21 cellular contexts compared by ENCODE assay signal in the genomic region with DNA sequence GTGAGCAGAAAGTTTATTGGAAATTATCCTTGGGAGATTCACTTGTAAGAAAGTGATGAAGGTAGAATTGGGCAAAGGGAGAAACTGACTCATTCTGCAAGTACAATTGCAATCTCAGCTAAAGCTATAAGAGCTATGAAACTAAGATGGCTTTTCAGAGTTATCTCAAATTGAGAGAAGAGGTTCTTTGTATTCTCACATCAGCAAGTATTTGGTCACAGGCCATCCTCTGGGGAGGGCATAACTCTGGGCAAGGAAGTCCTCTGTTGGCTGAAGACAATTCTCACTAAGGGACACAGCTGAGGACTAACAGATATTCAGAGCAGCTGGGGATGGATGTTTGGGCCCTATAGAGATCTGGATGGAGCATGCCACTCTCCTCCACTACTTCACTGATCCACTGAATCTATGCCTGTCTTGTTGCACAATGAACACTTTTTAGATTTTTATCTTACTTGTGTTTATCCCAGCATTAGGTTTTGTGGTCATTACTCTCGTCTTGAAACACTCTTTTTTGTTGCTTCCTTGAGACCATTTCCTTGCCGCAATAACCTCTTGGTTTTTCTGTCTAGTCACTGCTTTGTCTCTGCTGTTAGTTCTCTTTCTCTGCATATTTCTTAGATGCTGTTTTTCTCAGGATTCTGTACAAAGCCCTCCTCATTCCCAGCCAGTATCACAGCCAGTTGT.
"Had no signal": no experiment of that assay in that cellular context is flagged by ENCODE, and none has a peak within 500 bp of the region (broad histone marks: within the 10 kb centered on the region; RNA-seq: fewer than 3 reads in every experiment).

No MANE protein-coding gene starts in this region.

- H3K4me1 Mint-ChIP-seq: activated CD4-positive, alpha-beta memory T cell treated with anti-CD3 and anti-CD28 coated beads, Interleukin-2, amount 10 ng/mL, durations not matched to agents 7 days and 5 days; brain; central memory CD8-positive, alpha-beta T cell; natural killer cell had no signal

- H3K27ac Mint-ChIP-seq: activated CD4-positive, alpha-beta memory T cell treated with anti-CD3 and anti-CD28 coated beads, Interleukin-2, amount 10 ng/mL, durations not matched to agents 7 days and 5 days; activated naive CD4-positive, alpha-beta T cell treated with anti-CD3 and anti-CD28 coated beads for 36 hours; activated T-helper 1 cell treated with anti-CD3 and anti-CD28 coated beads, Interleukin-12 subunit alpha, Interleukin-12 subunit beta, Interleukin-2, Interleukin-4 antibody, amounts not matched to agents 30 ng/mL and 10 ng/mL and 1 ng/mL, durations not matched to agents 14 hours and 24 hours and 36 hours; brain; dendritic cell treated with granulocyte-macrophage colony-stimulating factor and Interleukin-4, amounts not matched to agents 40 ng/mL and 50 ng/mL, for 4 days; effector memory CD8-positive, alpha-beta T cell; immature natural killer cell; natural killer cell; progenitor cell of endocrine pancreas had no signal

- H3K4me3 Mint-ChIP-seq: activated CD4-positive, alpha-beta memory T cell treated with anti-CD3 and anti-CD28 coated beads, Interleukin-2, amount 10 ng/mL, durations not matched to agents 7 days and 5 days; activated naive CD4-positive, alpha-beta T cell treated with anti-CD3 and anti-CD28 coated beads for 36 hours; activated T-helper 1 cell treated with anti-CD3 and anti-CD28 coated beads, Interleukin-12 subunit alpha, Interleukin-12 subunit beta, Interleukin-2, Interleukin-4 antibody, amounts not matched to agents 30 ng/mL and 10 ng/mL and 1 ng/mL, durations not matched to agents 14 hours and 24 hours and 36 hours; brain; central memory CD8-positive, alpha-beta T cell; dendritic cell treated with granulocyte-macrophage colony-stimulating factor and Interleukin-4, amounts not matched to agents 40 ng/mL and 50 ng/mL, for 4 days; effector memory CD8-positive, alpha-beta T cell; immature natural killer cell; natural killer cell had no signal

- H3K4me3 ChIP-seq: lung, sigmoid colon, upper lobe of left lung had no signal

- ATAC-seq: effector memory CD8-positive, alpha-beta T cell; left cardiac atrium; natural killer cell had no signal

- H3K27me3 Mint-ChIP-seq: activated CD4-positive, alpha-beta memory T cell treated with anti-CD3 and anti-CD28 coated beads, Interleukin-2, amount 10 ng/mL, durations not matched to agents 7 days and 5 days; central memory CD8-positive, alpha-beta T cell; dendritic cell treated with granulocyte-macrophage colony-stimulating factor and Interleukin-4, amounts not matched to agents 40 ng/mL and 50 ng/mL, for 4 days; effector memory CD8-positive, alpha-beta T cell; progenitor cell of endocrine pancreas had no signal

- H3K9me3 Mint-ChIP-seq: activated naive CD4-positive, alpha-beta T cell treated with anti-CD3 and anti-CD28 coated beads for 36 hours; activated T-helper 1 cell treated with anti-CD3 and anti-CD28 coated beads, Interleukin-12 subunit alpha, Interleukin-12 subunit beta, Interleukin-2, Interleukin-4 antibody, amounts not matched to agents 30 ng/mL and 10 ng/mL and 1 ng/mL, durations not matched to agents 14 hours and 24 hours and 36 hours; dendritic cell treated with granulocyte-macrophage colony-stimulating factor and Interleukin-4, amounts not matched to agents 40 ng/mL and 50 ng/mL, for 4 days had no signal

- H3K36me3 ChIP-seq: sigmoid colon, upper lobe of left lung had no signal

- H3K27me3 ChIP-seq: sigmoid colon, upper lobe of left lung had no signal

- H3K27ac ChIP-seq: epithelial cell of prostate, sigmoid colon, upper lobe of left lung had no signal

- DNase-seq: activated CD4-positive, alpha-beta memory T cell treated with anti-CD3 and anti-CD28 coated beads, Interleukin-2, amount 10 ng/mL, durations not matched to agents 7 days and 5 days; activated CD4-positive, CD25-positive, alpha-beta regulatory T cell treated with anti-CD3 and anti-CD28 coated beads, Interleukin-2, amount 50 U/mL, for 72 hours; activated CD8-positive, alpha-beta memory T cell treated with anti-CD3 and anti-CD28 coated beads, Interleukin-2, amount 50 U/mL, for 4 hours; activated naive CD4-positive, alpha-beta T cell treated with anti-CD3 and anti-CD28 coated beads for 36 hours; amniotic stem cell; effector memory CD8-positive, alpha-beta T cell; immature natural killer cell; left cardiac atrium; natural killer cell; sigmoid colon; stimulated activated CD4-positive, alpha-beta T cell treated with anti-CD3 and anti-CD28 coated beads, Interleukin-2, amount 100 ng/mL, for 48 hours; stimulated activated naive CD4-positive, alpha-beta T cell treated with Interleukin-2 at 50 U/mL for 16 hours; T-helper 9 cell; upper lobe of left lung had no signal

- H3K9me3 ChIP-seq: sigmoid colon, upper lobe of left lung had no signal

- H3K4me1 ChIP-seq: sigmoid colon, upper lobe of left lung had no signal

- H3K36me3 Mint-ChIP-seq: brain, immature natural killer cell, natural killer cell had no signal
